ENCODE assay signal across 9 cellular contexts in the genomic region with DNA sequence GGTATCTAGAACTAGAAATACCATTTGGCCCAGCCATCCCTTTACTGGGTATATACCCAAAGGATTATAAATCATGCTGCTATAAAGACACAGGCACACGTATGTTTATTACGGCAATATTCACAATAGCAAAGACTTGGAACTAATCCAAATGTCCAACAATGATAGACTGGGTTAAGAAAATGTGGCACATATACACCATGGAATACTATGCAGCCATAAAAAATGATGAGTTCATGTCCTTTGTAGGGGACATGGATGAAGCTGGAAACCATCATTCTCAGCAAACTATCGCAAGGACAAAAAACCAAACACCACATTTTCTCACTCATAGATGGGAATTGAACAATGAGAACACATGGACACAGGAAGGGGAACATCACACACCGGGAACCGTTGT. TPM values are rescaled to one million over a fixed set of nuclear protein-coding genes. Genes with fewer than 3 reads are reported as not detected.
"Had no signal": no experiment of that assay in that cellular context is flagged by ENCODE, and none has a peak within 500 bp of the region (broad histone marks: within the 10 kb centered on the region; RNA-seq: fewer than 3 reads in every experiment).

No MANE protein-coding gene starts in this region.

RNA-seq across cellular contexts. Expression of gene NPAS4, which starts 43.3 kb away (rescaled TPM):
- total RNA-seq: activated naive CD4-positive, alpha-beta T cell treated with anti-CD3 and anti-CD28 coated beads for 36 hours; activated T-cell treated with anti-CD3 and anti-CD28 coated beads, Interleukin-2, amount 50 U/mL, for 4 hours; activated T-cell treated with anti-CD3 and anti-CD28 coated beads, Interleukin-2, amount 50 U/mL, for 72 hours; activated T-helper 1 cell treated with anti-CD3 and anti-CD28 coated beads, Interleukin-12 subunit alpha, Interleukin-12 subunit beta, Interleukin-2, Interleukin-4 antibody, amounts not matched to agents 30 ng/mL and 10 ng/mL and 1 ng/mL, durations not matched to agents 14 hours and 24 hours and 36 hours; body of pancreas; breast epithelium; bronchial epithelial cell; cardiac septum had no signal
- polyA plus RNA-seq: cardiac muscle cell had no signal
